12 cellular contexts compared by ENCODE assay signal in the genomic region with DNA sequence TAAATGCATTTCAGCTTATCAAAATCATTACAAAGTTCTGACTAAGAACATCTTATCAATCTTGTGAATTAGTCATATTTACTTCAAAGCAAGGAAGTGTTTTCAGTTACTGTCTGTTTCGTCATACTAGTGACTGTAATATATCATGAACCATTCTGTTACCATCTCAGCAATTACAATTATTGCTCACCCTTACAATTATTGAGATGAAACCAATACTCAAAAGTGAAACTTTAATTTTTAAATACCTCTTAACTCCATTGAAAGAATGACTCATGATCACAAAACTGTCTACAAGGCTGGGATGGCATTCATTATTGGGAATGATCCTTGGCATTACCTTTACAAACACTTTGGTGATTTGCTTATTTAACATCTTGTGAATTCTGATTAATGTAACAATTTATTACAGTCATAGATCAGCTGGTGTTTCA.
DNase-seq lines count a peak whose midpoint lies in the region; ATAC-seq and TF ChIP-seq lines count a peak whose summit lies in the region.
"Had no signal": no experiment of that assay in that cellular context is flagged by ENCODE, and none has a peak within 500 bp of the region (broad histone marks: within the 10 kb centered on the region; RNA-seq: fewer than 3 reads in every experiment).

No MANE protein-coding gene starts in this region.

- H3K27ac ChIP-seq in HL-60 (replicated peaks) = peak overlapping the region; percentile 56
- H3K27ac ChIP-seq: uterus had no signal

- peak overlapping the region; percentile 89 for H3K27ac Mint-ChIP-seq in activated CD8-positive, alpha-beta T cell treated with anti-CD3 and anti-CD28 coated beads for 36 hours

- CTCF ChIA-PET in activated CD8-positive, alpha-beta T cell treated with anti-CD3 and anti-CD28 coated beads for 36 hours (lab: Charles Lee) = interaction anchor here (0.6 to 5.3 kb wide), 10 partner anchors 10 to 326 kb away, joined by 3 to 27 read pairs (median 4); partner anchors contain the start of gene DGLUCY

- H3K27me3 ChIP-seq in HL-60 (ENCODE audit: insufficient read depth, poor library complexity, severe bottlenecking) = no peaks in the 10 kb centered on the region
- H3K27me3 ChIP-seq: uterus had no signal

- POLR2A ChIA-PET in activated CD8-positive, alpha-beta T cell treated with anti-CD3 and anti-CD28 coated beads for 36 hours (lab: Charles Lee) = interaction anchor here (0.7 to 2.6 kb wide), 6 partner anchors 53 to 145 kb away, joined by 3 to 15 read pairs (median 6); partner anchors contain the start of genes DGLUCY and RPS6KA5

- intact Hi-C loops in activated CD8-positive, alpha-beta T cell treated with anti-CD3 and anti-CD28 coated beads for 36 hours (cut with micrococcal nuclease) = loop anchor here (1.0 to 5.0 kb wide), 2 partner anchors 52 to 108 kb away; no protein-coding TSS in a partner anchor

- no peak overlapping the region for H3K4me3 ChIP-seq in HL-60 (replicated peaks; ENCODE audit: insufficient read depth, low read length)
- H3K4me3 ChIP-seq: uterus had no signal

- H3K36me3 Mint-ChIP-seq in activated CD8-positive, alpha-beta T cell treated with anti-CD3 and anti-CD28 coated beads for 36 hours (ENCODE audit: low read depth) = peaks cover 32% of the 10 kb centered on the region

- peaks cover 49% of the 10 kb centered on the region for H3K4me1 Mint-ChIP-seq in activated CD8-positive, alpha-beta T cell treated with anti-CD3 and anti-CD28 coated beads for 36 hours (ENCODE audit: low read depth)

- ATAC-seq in activated CD8-positive, alpha-beta T cell treated with anti-CD3 and anti-CD28 coated beads for 36 hours = peak; percentile 85

- peaks cover 6% of the 10 kb centered on the region for H3K9me3 Mint-ChIP-seq in activated CD8-positive, alpha-beta T cell treated with anti-CD3 and anti-CD28 coated beads for 36 hours
- H3K9me3 Mint-ChIP-seq: naive B cell had no signal

- H3K27me3 Mint-ChIP-seq in activated CD8-positive, alpha-beta T cell treated with anti-CD3 and anti-CD28 coated beads for 36 hours = no peaks in the 10 kb centered on the region
- H3K27me3 Mint-ChIP-seq: naive B cell had no signal

- in situ Hi-C loops in GM13976 (cut with MboI; ENCODE audit: low sequenced_read_pairs, unreplicated experiment) = no loop called here

- peak; percentile 28 for DNase-seq in GM13976 (ENCODE audit: low spot score)
- peak in 1 of 2 experiments; percentile 32 for DNase-seq in HL-60 (ENCODE audit: low read depth in 1 of 2, low spot score in 1 of 2)
- no peak for DNase-seq in activated CD8-positive, alpha-beta T cell treated with anti-CD3 and anti-CD28 coated beads for 36 hours
- peak; percentile 40 for DNase-seq in kidney tubule cell (ENCODE audit: low spot score)
- no peak for DNase-seq in NCI-H82 (lab: John Stamatoyannopoulos, UW)
- no peak for DNase-seq in NCI-H1092 (lab: John Stamatoyannopoulos, UW)
- no peak for DNase-seq in NCI-H1694 (lab: John Stamatoyannopoulos, UW)
- DNase-seq in NCI-H187 treated with DMSO at 0.1 percent for 48 hours (lab: John Stamatoyannopoulos, UW) = no peak
- DNase-seq: GDM1, naive B cell, RPMI8226, uterus had no signal

- peak overlapping the region; percentile 42 for H3K4me3 Mint-ChIP-seq in activated CD8-positive, alpha-beta T cell treated with anti-CD3 and anti-CD28 coated beads for 36 hours
- H3K4me3 Mint-ChIP-seq: naive B cell had no signal

- no peak for TF ChIP-seq CTCF in GM13976 (IDR thresholded peaks at IDR 0.05; ENCODE audit: borderline replicate concordance, control extremely low read depth, extremely low read depth, insufficient read depth, missing control alignments)
- no peak for TF ChIP-seq CTCF in HL-60 (IDR thresholded peaks at IDR 0.05; ENCODE audit: insufficient read depth, low read length)
- no peak for TF ChIP-seq CTCF in activated CD8-positive, alpha-beta T cell treated with anti-CD3 and anti-CD28 coated beads for 36 hours (IDR thresholded peaks at IDR 0.05)

Comparison
In these comparisons a context has a peak if more than half of its experiments do, and no peak if none do; other contexts are left out.
1. DNase-seq: peak in GM13976 (single experiment) and kidney tubule cell (single experiment); none in activated CD8-positive, alpha-beta T cell treated with anti-CD3 and anti-CD28 coated beads for 36 hours (single experiment), NCI-H82 (single experiment), NCI-H1092 (single experiment), NCI-H1694 (single experiment) and NCI-H187 treated with DMSO at 0.1 percent for 48 hours (single experiment).